Comparison of ENCODE assay signal across 8 cellular contexts in genomic region chr22:39502789-39503464, GRCh38. TPM values are rescaled to one million over a fixed set of nuclear protein-coding genes. Genes with fewer than 3 reads are reported as not detected.
DNase-seq lines count a peak whose midpoint lies in the region; ATAC-seq and TF ChIP-seq lines count a peak whose summit lies in the region.

No MANE protein-coding gene starts in this region.

- intact Hi-C loops in ascending aorta (cut with DNase I), result loop anchor here (1.0 kb wide), 2 partner anchors 17 to 104 kb away; partner anchors contain the start of genes ATF4 and TAB1

- H3K4me1 ChIP-seq in ascending aorta, result peaks cover 6 to 19% of the 10 kb centered on the region in 2 donors
- H3K4me1 ChIP-seq in liver (ENCODE audit: control insufficient read depth in 4 of 4, insufficient read depth in 4 of 4, low read length in 3 of 4), result peaks cover 11 to 26% (median 23%) of the 10 kb centered on the region in 4 donors
- peaks cover 4% of the 10 kb centered on the region for H3K4me1 ChIP-seq in urinary bladder (ENCODE audit: insufficient read depth)

- POLR2A ChIA-PET in AG04449 (lab: Yijun Ruan, JAX), result interaction anchor here (1.5 to 1.6 kb wide), 2 partner anchors 17 to 21 kb away, joined by 10 to 16 read pairs; partner anchors contain the start of gene ATF4

- DNase-seq in AG04449 (ENCODE audit: low read depth, low spot score) (no peak), ascending aorta (ENCODE audit: low spot score in 2 of 2) (no peak), hypothalamus (lab: John Stamatoyannopoulos, UW) (no peak), hippocampal formation (lab: John Stamatoyannopoulos, UW) (no peak), NCI-H2029 (lab: John Stamatoyannopoulos, UW) (no peak)

- peak overlapping the region; percentile 75 for H3K4me3 ChIP-seq in AG04449 (ENCODE audit: low read depth, low read length)
- H3K4me3 ChIP-seq in ascending aorta, result peak overlapping the region; percentile 96 to 99
- peak overlapping the region; percentile 86 to 88 (median 87) for H3K4me3 ChIP-seq in liver (ENCODE audit: low read depth in 1 of 3, low read length in 3 of 3)
- H3K4me3 ChIP-seq in urinary bladder (ENCODE audit: low read depth, low read length), result peak overlapping the region; percentile 91

- no peaks in the 10 kb centered on the region for H3K27me3 ChIP-seq in ascending aorta
- no peaks in the 10 kb centered on the region for H3K27me3 ChIP-seq in liver (ENCODE audit: control insufficient read depth in 4 of 4, insufficient read depth in 4 of 4, low read length in 3 of 4)

- H3K9ac ChIP-seq in liver (ENCODE audit: low read depth in 1 of 2, low read length in 2 of 2), result peak overlapping the region; percentile 74 to 89

- ATAC-seq in HG02885 (IDR thresholded peaks at IDR 0.05; ENCODE audit: poor library complexity, unreplicated experiment), result peak; percentile 4

- peak in 1 of 2 donors; percentile 11 for TF ChIP-seq RAD21 in liver (IDR thresholded peaks at IDR 0.05)

- H3K9me3 ChIP-seq in ascending aorta (no peaks in the 10 kb centered on the region), liver (ENCODE audit: control insufficient read depth in 4 of 4, low read length in 3 of 4) (no peaks in the 10 kb centered on the region)

- TF ChIP-seq CTCF in AG04449 (IDR thresholded peaks at IDR 0.05; ENCODE audit: insufficient read depth, low read length, missing control alignments), result no peak
- TF ChIP-seq CTCF in ascending aorta (IDR thresholded peaks at IDR 0.05), result no peak
- no peak for TF ChIP-seq CTCF in liver (IDR thresholded peaks at IDR 0.05; ENCODE audit: low read depth, low read length, missing input control)

- WGBS in liver, result 3% methylated on average over 18 of the region's 18 CpGs
- WGBS in urinary bladder, result 10% methylated on average over 18 of the region's 18 CpGs

- CTCF ChIA-PET in AG04449 (lab: Yijun Ruan, JAX), result interaction anchor here (1.1 to 10.4 kb wide), 3 partner anchors 9 to 522 kb away, joined by 3 to 172 read pairs (median 11); no protein-coding TSS in a partner anchor

- H3K36me3 ChIP-seq in ascending aorta, result peaks cover 34 to 37% of the 10 kb centered on the region in 2 donors
- peaks cover 8 to 27% (median 22%) of the 10 kb centered on the region in 4 donors for H3K36me3 ChIP-seq in liver (ENCODE audit: control insufficient read depth in 4 of 4, insufficient read depth in 3 of 4, low read depth in 1 of 4, low read length in 3 of 4)
- no peaks in the 10 kb centered on the region for H3K36me3 ChIP-seq in urinary bladder (ENCODE audit: insufficient read depth)

- H3K27ac ChIP-seq in ascending aorta (peak overlapping the region; percentile 87 to 94), liver (ENCODE audit: low read depth in 1 of 2, low read length in 2 of 2) (peak overlapping the region; percentile 81 to 89), urinary bladder (ENCODE audit: low read depth) (no peak overlapping the region)

TF ChIP-seq in liver, 16 proteins besides CTCF, POLR2A, EP300 and RAD21:
- TF ChIP-seq HNF4A (conservative IDR thresholded peaks at IDR 0.05) (peak; percentile 93 to 98), HNF4G (IDR thresholded peaks at IDR 0.05) (peak; percentile 84), SP1 (IDR thresholded peaks at IDR 0.05) (peak; percentile 69), EGR1 (IDR thresholded peaks at IDR 0.05; ENCODE audit: low read depth in 2 of 2) (peak in 1 of 2 donors; percentile 32), RXRA (IDR thresholded peaks at IDR 0.05) (peak; percentile 45 to 52), YY1 (IDR thresholded peaks at IDR 0.05) (no peak), ATF3 (IDR thresholded peaks at IDR 0.05) (no peak), FOXA2 (IDR thresholded peaks at IDR 0.05) (no peak)

RNA-seq across cellular contexts. Expression of gene MIEF1, which starts 0.8 kb away (rescaled TPM):
- 22.5 TPM for total RNA-seq in ascending aorta
- 10 to 100 TPM; 19.7 to 31.1 TPM for total RNA-seq in liver
- polyA plus RNA-seq in liver, result 10 to 100 TPM; 12.9 to 21.8 TPM
- total RNA-seq in urinary bladder, result 12.2 TPM
- 18.4 TPM for polyA plus RNA-seq in urinary bladder

RNA-seq across cellular contexts. Expression of gene ATF4, which starts 17.4 kb away (rescaled TPM):
- total RNA-seq in ascending aorta (173 TPM), liver (100 to 1,000 TPM; 112 to 181 TPM), urinary bladder (154 TPM)
- polyA plus RNA-seq in liver (100 to 1,000 TPM; 157 to 211 TPM), urinary bladder (633 TPM)

RNA-seq across cellular contexts. Expression of gene RPS19BP1, which starts 29.6 kb away (rescaled TPM):
- total RNA-seq in ascending aorta (218 TPM), liver (10 to 100 TPM; 36.3 to 41.9 TPM), urinary bladder (20.0 TPM)
- polyA plus RNA-seq in liver (10 to 100 TPM; 84.8 to 89.6 TPM), urinary bladder (147 TPM)

RNA-seq across cellular contexts. Expression of gene MGAT3, which starts 46.1 kb away (rescaled TPM):
- 9.8 TPM for total RNA-seq in ascending aorta
- 1 to 10 TPM in 1 of 2 donors, under 1 TPM in 1; 0.08 to 7.6 TPM for total RNA-seq in liver
- polyA plus RNA-seq in liver, result under 1 TPM; 0.03 to 0.12 TPM
- 4.2 TPM for total RNA-seq in urinary bladder
- 4.8 TPM for polyA plus RNA-seq in urinary bladder
